ENCODE assay signal across 30 cellular contexts in the genomic region with DNA sequence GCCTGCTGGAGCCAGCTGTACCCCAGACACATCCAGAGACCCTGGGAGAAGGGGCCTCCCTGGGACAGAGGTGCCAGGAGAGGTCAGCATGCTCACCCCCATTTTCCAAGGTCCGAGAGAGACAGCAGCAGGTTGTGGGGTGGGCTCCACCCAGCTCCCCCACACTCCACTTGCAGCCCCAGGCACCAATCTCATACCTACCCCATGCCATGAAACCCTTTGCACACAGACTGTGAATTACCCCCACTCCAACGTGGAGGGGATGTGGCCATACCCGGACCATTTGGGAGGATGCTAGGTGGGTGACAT.
"Had no signal": no experiment of that assay in that cellular context is flagged by ENCODE, and none has a peak within 500 bp of the region (broad histone marks: within the 10 kb centered on the region; RNA-seq: fewer than 3 reads in every experiment).

No MANE protein-coding gene starts in this region.

- H3K36me3 Mint-ChIP-seq: immature natural killer cell, naive B cell, natural killer cell had no signal

- FAIRE-seq: islet of Langerhans, kidney had no signal

- H3K4me2 ChIP-seq: neural progenitor cell, smooth muscle cell had no signal

- H3K27ac Mint-ChIP-seq: mesothelial cell of epicardium; nephron progenitor cell; neural progenitor cell; stimulated activated memory B cell treated with anti-CD40 and anti-IgM and Interleukin-4, amounts not matched to agents 10 μg/mL and 1 μg/mL and 100 μg/mL, for 72 hours had no signal

- H3K9me3 Mint-ChIP-seq: immature natural killer cell; mesothelial cell of epicardium; naive B cell; natural killer cell; nephron progenitor cell; neural progenitor cell; stimulated activated memory B cell treated with anti-CD40 and anti-IgM and Interleukin-4, amounts not matched to agents 10 μg/mL and 1 μg/mL and 100 μg/mL, for 72 hours had no signal

- H3K9ac ChIP-seq: neural progenitor cell had no signal

- H3K36me3 ChIP-seq: neural progenitor cell, ovary, prostate gland, sigmoid colon, suprapubic skin, thoracic aorta, tibial artery, uterus had no signal

- H3K4me3 ChIP-seq: heart right ventricle, left ventricle myocardium inferior, lung, neural progenitor cell, ovary, prostate gland, sigmoid colon, smooth muscle cell, suprapubic skin, thoracic aorta, tibial artery, uterus had no signal

- H2AFZ ChIP-seq: neural progenitor cell had no signal

- H3K9me3 ChIP-seq: heart right ventricle, left ventricle myocardium inferior, ovary, prostate gland, sigmoid colon, suprapubic skin, thoracic aorta, tibial artery, uterus had no signal

- H3K27me3 ChIP-seq: heart right ventricle, neural progenitor cell, ovary, suprapubic skin, uterus had no signal

- H3K27me3 Mint-ChIP-seq: naive B cell; stimulated activated memory B cell treated with anti-CD40 and anti-IgM and Interleukin-4, amounts not matched to agents 10 μg/mL and 1 μg/mL and 100 μg/mL, for 72 hours had no signal

- H3K27ac ChIP-seq: heart right ventricle, left ventricle myocardium inferior, neural progenitor cell, ovary, prostate gland, sigmoid colon, suprapubic skin, thoracic aorta, tibial artery, uterus had no signal

- H3K4me1 ChIP-seq: heart right ventricle, left ventricle myocardium inferior, prostate gland, sigmoid colon, suprapubic skin, tibial artery, uterus had no signal

- DNase-seq: heart right ventricle; hypothalamus; immature natural killer cell; kidney; left ventricle myocardium inferior; mesendoderm; naive B cell; natural killer cell; nephron progenitor cell; ovary; retina; right cardiac atrium; sigmoid colon; stimulated activated CD4-positive, alpha-beta T cell treated with anti-CD3 and anti-CD28 coated beads, Interleukin-1b, Interleukin-23, amount 100 ng/mL, for 48 hours; stimulated activated CD4-positive, alpha-beta T cell treated with anti-CD3 and anti-CD28 coated beads, Interleukin-2, amount 100 ng/mL, for 48 hours; stimulated activated CD4-positive, alpha-beta T cell treated with anti-CD3 and anti-CD28 coated beads, Interleukin-4, amount 100 ng/mL, for 4 hours; stimulated activated CD8-positive, alpha-beta memory T cell treated with anti-CD3 and anti-CD28 coated beads, Interleukin-4, amount 100 ng/mL, for 48 hours; stimulated activated naive CD4-positive, alpha-beta T cell treated with Interleukin-2 at 50 U/mL for 16 hours; tibial artery; trophoblast cell; uterus had no signal

- ATAC-seq: heart right ventricle; right cardiac atrium; stimulated activated memory B cell treated with anti-CD40 and anti-IgM and Interleukin-4, amounts not matched to agents 10 μg/mL and 1 μg/mL and 100 μg/mL, for 72 hours had no signal

- H3K4me3 Mint-ChIP-seq: immature natural killer cell; mesothelial cell of epicardium; naive B cell; natural killer cell; nephron progenitor cell; neural progenitor cell; stimulated activated memory B cell treated with anti-CD40 and anti-IgM and Interleukin-4, amounts not matched to agents 10 μg/mL and 1 μg/mL and 100 μg/mL, for 72 hours had no signal
